In genomic region chr11:66646875-66647274, GRCh38 we compare ENCODE assay signal across 23 cellular contexts. TPM values are rescaled to one million over a fixed set of nuclear protein-coding genes. Genes with fewer than 3 reads are reported as not detected.
DNase-seq lines count a peak whose midpoint lies in the region; ATAC-seq, FAIRE-seq and TF ChIP-seq lines count a peak whose summit lies in the region.
"Had no signal": no experiment of that assay in that cellular context is flagged by ENCODE, and none has a peak within 500 bp of the region (broad histone marks: within the 10 kb centered on the region; RNA-seq: fewer than 3 reads in every experiment).

No MANE protein-coding gene starts in this region.

- peak overlapping the region; percentile 95 for H3K27ac Mint-ChIP-seq in T-helper 17 cell

- no peaks in the 10 kb centered on the region for H3K9me3 ChIP-seq in HepG2 (ENCODE audit: low read length)
- H3K9me3 ChIP-seq in right lobe of liver: no peaks in the 10 kb centered on the region
- H3K9me3 ChIP-seq in T-helper 17 cell (ENCODE audit: control insufficient read depth, low read length, poor library complexity, severe bottlenecking): no peaks in the 10 kb centered on the region
- H3K9me3 ChIP-seq in tibial artery: no peaks in the 10 kb centered on the region
- H3K9me3 ChIP-seq: SK-N-SH had no signal

- no peak for FAIRE-seq in HepG2 (lab: Jason Lieb, UNC)
- FAIRE-seq: endothelial cell of umbilical vein, GM19239, small intestine had no signal

- CTCF ChIA-PET in HepG2 (lab: Yijun Ruan, JAX; ENCODE audit: low intra/inter-chr PET ratio, low total read pairs): no interaction called here

- intact Hi-C loops in HepG2 (cut with micrococcal nuclease; ENCODE audit: unreplicated experiment): no loop called here
- intact Hi-C loops in right lobe of liver (cut with DNase I): no loop called here
- intact Hi-C loops in tibial artery (cut with DNase I; ENCODE audit: low total_unique reads): no loop called here

- no peak for TF ChIP-seq RAD21 in HepG2 (CRISPR knock-in tag; IDR thresholded peaks at IDR 0.05)

- H3K4me2 ChIP-seq in HepG2 (ENCODE audit: low read depth, low read length): no peak overlapping the region
- H3K4me2 ChIP-seq: SK-N-SH had no signal

- H4K20me1 ChIP-seq in HepG2 (ENCODE audit: insufficient read depth, low read length): peaks cover 55% of the 10 kb centered on the region

- POLR2A ChIA-PET in HepG2 (lab: Yijun Ruan, JAX): interaction anchor here (0.6 to 4.5 kb wide), 2 partner anchors 8 to 336 kb away, joined by 3 to 43 read pairs; partner anchors contain the start of gene RBM4

- H3K4me3 ChIP-seq in HepG2 (replicated peaks in 1 of 3; ENCODE audit: insufficient read depth in 1 of 3, low read depth in 2 of 3, low read length in 3 of 3): no peak overlapping the region
- no peak overlapping the region for H3K4me3 ChIP-seq in right lobe of liver
- no peak overlapping the region for H3K4me3 ChIP-seq in tibial artery

- TF ChIP-seq POLR2A in HepG2 (IDR thresholded peaks at IDR 0.05; ENCODE audit: insufficient read depth in 1 of 2, low read depth in 2 of 2, low read length in 2 of 2): 0 out of 4 replicates have a peak, but pooled peaks of 1 of the 2 experiments have one; percentile 11
- TF ChIP-seq POLR2A in right lobe of liver (IDR thresholded peaks at IDR 0.05): no peak

- peak overlapping the region; percentile 57 for H3K4me3 Mint-ChIP-seq in T-helper 17 cell

- H3K27me3 Mint-ChIP-seq in T-helper 17 cell: no peaks in the 10 kb centered on the region

- DNase-seq in HepG2 (ENCODE audit: low spot score) (no peak), right lobe of liver (no peak), T-helper 17 cell (no peak), left lobe of liver (ENCODE audit: low spot score) (no peak), HCEC 1CT (no peak), tibial artery (no peak)
- DNase-seq: activated gamma-delta T cell treated with Interleukin-2 at 50 U/mL for 16 hours; aorta; C1 segment of cervical spinal cord; caudate nucleus; dermis blood vessel endothelial cell; head of caudate nucleus; MM.1S; NCI-H1417 treated with DMSO at 0.1 percent for 48 hours; NCI-H774; nucleus accumbens; SK-N-SH; small intestine; stimulated activated CD4-positive, alpha-beta T cell treated with anti-CD3 and anti-CD28 coated beads, Interleukin-2, amount 100 ng/mL, for 24 hours had no signal

- H3K4me1 ChIP-seq in HepG2 (ENCODE audit: insufficient read depth, low read length) (peaks cover 49% of the 10 kb centered on the region), right lobe of liver (peaks cover 0 to 20% (median 9%) of the 10 kb centered on the region in 4 donors), tibial artery (peaks cover 0 to 57% (median 38%) of the 10 kb centered on the region in 4 donors)

- H3K36me3 ChIP-seq in HepG2 (replicated peaks in 1 of 2; ENCODE audit: control insufficient read depth in 1 of 2, insufficient read depth in 2 of 2, low read length in 2 of 2): peaks cover 20 to 69% of the 10 kb centered on the region in 2 experiments
- peaks cover 14 to 67% (median 33%) of the 10 kb centered on the region in 4 donors for H3K36me3 ChIP-seq in right lobe of liver
- peaks cover 59 to 90% (median 74%) of the 10 kb centered on the region in 3 donors for H3K36me3 ChIP-seq in tibial artery

- no peaks in the 10 kb centered on the region for H3K27me3 ChIP-seq in HepG2 (ENCODE audit: control insufficient read depth in 1 of 2, insufficient read depth in 2 of 2, low read length in 2 of 2)
- H3K27me3 ChIP-seq in right lobe of liver: no peaks in the 10 kb centered on the region
- no peaks in the 10 kb centered on the region for H3K27me3 ChIP-seq in tibial artery

- peaks cover 63% of the 10 kb centered on the region for H3K4me1 Mint-ChIP-seq in T-helper 17 cell

- H3K27ac ChIP-seq in HepG2 (ENCODE audit: extremely low read length, insufficient read depth, low read length) (no peak overlapping the region), right lobe of liver (no peak overlapping the region), tibial artery (no peak overlapping the region)
- H3K27ac ChIP-seq: VCaP had no signal

- ATAC-seq in HepG2 (no peak), right lobe of liver (no peak), T-helper 17 cell (no peak), left lobe of liver (peak; percentile 20), GM19324 (IDR thresholded peaks at IDR 0.05; ENCODE audit: low FRiP score, unreplicated experiment) (no peak)

- H3K9ac ChIP-seq in HepG2 (ENCODE audit: insufficient read depth, low read depth, low read length): no peak overlapping the region
- H3K9ac ChIP-seq: SK-N-SH had no signal

- TF ChIP-seq EP300 in HepG2 (IDR thresholded peaks at IDR 0.05; ENCODE audit: low read depth in 2 of 2, low read length in 2 of 2) (no peak), HepG2 (CRISPR knock-in tag; IDR thresholded peaks at IDR 0.05; ENCODE audit: borderline replicate concordance) (no peak)

- TF ChIP-seq CTCF in HepG2 (CRISPR knock-in tag; IDR thresholded peaks at IDR 0.05) (no peak), right lobe of liver (IDR thresholded peaks at IDR 0.05) (no peak), tibial artery (IDR thresholded peaks at IDR 0.05) (no peak)

- BruUV-seq in HepG2 (replicated peaks; lab: Mats Ljungman, UMichigan): TSS peak; percentile 4

- peaks cover 54% of the 10 kb centered on the region for H3K79me2 ChIP-seq in HepG2 (ENCODE audit: insufficient read depth, low read length)

- H2AFZ ChIP-seq in HepG2 (ENCODE audit: low read length): no peak overlapping the region

- H3K36me3 Mint-ChIP-seq in T-helper 17 cell (ENCODE audit: low read depth): peaks cover 23% of the 10 kb centered on the region

- in situ Hi-C loops in HepG2 (cut with HindIII; ENCODE audit: extremely low pct_ligation_motif_present, low pct_unique_long_range_greater_than_20kb): no loop called here

- WGBS in HepG2 (ENCODE audit: low lambda C conversion rate): 96% methylated on average over 2 of the region's 2 CpGs
- WGBS in right lobe of liver (ENCODE audit: insufficient coverage, low coverage, low lambda C conversion rate, missing lambda C conversion rate): 71% methylated on average over 2 of the region's 2 CpGs

RNA-seq across cellular contexts. Expression of gene RBM4, which starts 8.4 kb away (rescaled TPM):
- total RNA-seq in HepG2 (2016; rRNA removed; fragmentation: Illumina TruSeq; extraction: Trizol) (136 and 138 TPM in 2 replicates), right lobe of liver (10 to 100 TPM; 40.3 to 57.0 (median 48.4) TPM), T-helper 17 cell (100 to 1,000 TPM; 205 to 261 TPM), left lobe of liver (36.3 TPM)
- total RNA-seq in HepG2 (2016; cell fraction: cytosol; rRNA removed; fragmentation: Illumina TruSeq; extraction: Trizol; ENCODE audit: low read depth): 72.4 and 85.4 TPM in 2 replicates
- total RNA-seq in HepG2 (2016; cell fraction: insoluble cytoplasmic fraction; rRNA removed; fragmentation: Illumina TruSeq; extraction: Trizol): 137 and 138 TPM in 2 replicates
- total RNA-seq in HepG2 (2016; cell fraction: membrane; rRNA removed; fragmentation: Illumina TruSeq; extraction: Trizol): 57.5 and 58.8 TPM in 2 replicates
- total RNA-seq in HepG2 (2016; cell fraction: nucleus; rRNA removed; fragmentation: Illumina TruSeq; extraction: Trizol): 101 and 109 TPM in 2 replicates
- 123 and 126 TPM in 2 replicates for polyA plus RNA-seq in HepG2 (2011; rRNA removed)
- 150 and 151 TPM in 2 replicates for polyA plus RNA-seq in HepG2 (2011; cell fraction: cytosol; rRNA removed)
- polyA plus RNA-seq in HepG2 (2011; cell fraction: nucleus; rRNA removed): 83.4 and 84.4 TPM in 2 replicates
- polyA plus RNA-seq in HepG2 (2012): 117 and 122 TPM in 2 replicates
- 29.4 and 30.6 TPM in 2 replicates for polyA plus RNA-seq in HepG2 (2016; cell fraction: cytosol; fragmentation: Illumina TruSeq; extraction: Trizol; ENCODE audit: low read depth)
- 149 and 157 TPM in 2 replicates for polyA plus RNA-seq in HepG2 (2016; cell fraction: insoluble cytoplasmic fraction; fragmentation: Illumina TruSeq; extraction: Trizol; ENCODE audit: low read depth)
- polyA plus RNA-seq in HepG2 (2016; cell fraction: membrane; fragmentation: Illumina TruSeq; extraction: Trizol; ENCODE audit: low read depth): 38.1 and 38.5 TPM in 2 replicates
- 115 and 116 TPM in 2 replicates for polyA plus RNA-seq in HepG2 (2016; cell fraction: nucleus; fragmentation: Illumina TruSeq; extraction: Trizol; ENCODE audit: insufficient read depth, low read depth)
- 104 and 196 TPM in 2 replicates for polyA minus RNA-seq in HepG2 (2011; rRNA and poly(A)+ RNA removed; ENCODE audit: low replicate concordance)
- 40.8 and 41.0 TPM in 2 replicates for polyA minus RNA-seq in HepG2 (2011; cell fraction: cytosol; rRNA and poly(A)+ RNA removed)
- 136 and 154 TPM in 2 replicates for polyA minus RNA-seq in HepG2 (2011; cell fraction: nucleus; rRNA and poly(A)+ RNA removed)

RNA-seq across cellular contexts. Expression of gene RBM14, which starts 30.4 kb away (rescaled TPM):
- total RNA-seq in HepG2 (2016; rRNA removed; fragmentation: Illumina TruSeq; extraction: Trizol): 41.7 and 44.1 TPM in 2 replicates
- 3.6 and 5.1 TPM in 2 replicates for total RNA-seq in HepG2 (2016; cell fraction: cytosol; rRNA removed; fragmentation: Illumina TruSeq; extraction: Trizol; ENCODE audit: low read depth)
- total RNA-seq in HepG2 (2016; cell fraction: insoluble cytoplasmic fraction; rRNA removed; fragmentation: Illumina TruSeq; extraction: Trizol): 41.2 and 46.1 TPM in 2 replicates
- 17.8 and 17.9 TPM in 2 replicates for total RNA-seq in HepG2 (2016; cell fraction: membrane; rRNA removed; fragmentation: Illumina TruSeq; extraction: Trizol)
- 58.5 and 66.2 TPM in 2 replicates for total RNA-seq in HepG2 (2016; cell fraction: nucleus; rRNA removed; fragmentation: Illumina TruSeq; extraction: Trizol)
- 12.7 and 14.6 TPM in 2 replicates for polyA plus RNA-seq in HepG2 (2011; rRNA removed)
- polyA plus RNA-seq in HepG2 (2011; cell fraction: cytosol; rRNA removed): 10.6 and 13.1 TPM in 2 replicates
- 44.2 and 47.6 TPM in 2 replicates for polyA plus RNA-seq in HepG2 (2011; cell fraction: nucleus; rRNA removed)
- polyA plus RNA-seq in HepG2 (2012): 18.2 and 26.9 TPM in 2 replicates
- polyA plus RNA-seq in HepG2 (2016; cell fraction: cytosol; fragmentation: Illumina TruSeq; extraction: Trizol; ENCODE audit: low read depth): 4.8 and 5.7 TPM in 2 replicates
- 50.7 and 56.3 TPM in 2 replicates for polyA plus RNA-seq in HepG2 (2016; cell fraction: insoluble cytoplasmic fraction; fragmentation: Illumina TruSeq; extraction: Trizol; ENCODE audit: low read depth)
- polyA plus RNA-seq in HepG2 (2016; cell fraction: membrane; fragmentation: Illumina TruSeq; extraction: Trizol; ENCODE audit: low read depth): 15.9 and 16.6 TPM in 2 replicates
- 64.3 and 68.1 TPM in 2 replicates for polyA plus RNA-seq in HepG2 (2016; cell fraction: nucleus; fragmentation: Illumina TruSeq; extraction: Trizol; ENCODE audit: insufficient read depth, low read depth)
- 59.6 and 85.3 TPM in 2 replicates for polyA minus RNA-seq in HepG2 (2011; rRNA and poly(A)+ RNA removed; ENCODE audit: low replicate concordance)
- polyA minus RNA-seq in HepG2 (2011; cell fraction: cytosol; rRNA and poly(A)+ RNA removed): 14.9 and 22.7 TPM in 2 replicates
- polyA minus RNA-seq in HepG2 (2011; cell fraction: nucleus; rRNA and poly(A)+ RNA removed): 52.8 and 54.8 TPM in 2 replicates
- 10 to 100 TPM; 25.1 to 63.7 (median 27.4) TPM for total RNA-seq in right lobe of liver
- 100 to 1,000 TPM; 286 to 398 TPM for total RNA-seq in T-helper 17 cell
- 31.5 TPM for total RNA-seq in left lobe of liver

RNA-seq across cellular contexts. Expression of gene RBM4B, which starts 30.8 kb away (rescaled TPM):
- total RNA-seq in HepG2 (2016; rRNA removed; fragmentation: Illumina TruSeq; extraction: Trizol): 25.6 and 25.8 TPM in 2 replicates
- total RNA-seq in HepG2 (2016; cell fraction: cytosol; rRNA removed; fragmentation: Illumina TruSeq; extraction: Trizol; ENCODE audit: low read depth): 11.1 and 13.0 TPM in 2 replicates
- total RNA-seq in HepG2 (2016; cell fraction: insoluble cytoplasmic fraction; rRNA removed; fragmentation: Illumina TruSeq; extraction: Trizol): 24.9 and 27.1 TPM in 2 replicates
- total RNA-seq in HepG2 (2016; cell fraction: membrane; rRNA removed; fragmentation: Illumina TruSeq; extraction: Trizol): 16.5 and 17.7 TPM in 2 replicates
- total RNA-seq in HepG2 (2016; cell fraction: nucleus; rRNA removed; fragmentation: Illumina TruSeq; extraction: Trizol): 21.3 and 26.1 TPM in 2 replicates
- polyA plus RNA-seq in HepG2 (2011; rRNA removed): 32.4 and 33.5 TPM in 2 replicates
- 19.2 and 24.1 TPM in 2 replicates for polyA plus RNA-seq in HepG2 (2011; cell fraction: cytosol; rRNA removed)
- 51.7 and 54.9 TPM in 2 replicates for polyA plus RNA-seq in HepG2 (2011; cell fraction: nucleus; rRNA removed)
- polyA plus RNA-seq in HepG2 (2012): 18.3 and 24.4 TPM in 2 replicates
- polyA plus RNA-seq in HepG2 (2016; cell fraction: cytosol; fragmentation: Illumina TruSeq; extraction: Trizol; ENCODE audit: low read depth): 4.8 and 5.2 TPM in 2 replicates
- 28.7 and 29.9 TPM in 2 replicates for polyA plus RNA-seq in HepG2 (2016; cell fraction: insoluble cytoplasmic fraction; fragmentation: Illumina TruSeq; extraction: Trizol; ENCODE audit: low read depth)
- 7.3 and 10.0 TPM in 2 replicates for polyA plus RNA-seq in HepG2 (2016; cell fraction: membrane; fragmentation: Illumina TruSeq; extraction: Trizol; ENCODE audit: low read depth)
- 43.3 and 48.3 TPM in 2 replicates for polyA plus RNA-seq in HepG2 (2016; cell fraction: nucleus; fragmentation: Illumina TruSeq; extraction: Trizol; ENCODE audit: insufficient read depth, low read depth)
- 19.7 and 31.4 TPM in 2 replicates for polyA minus RNA-seq in HepG2 (2011; rRNA and poly(A)+ RNA removed; ENCODE audit: low replicate concordance)
- 7.9 and 9.7 TPM in 2 replicates for polyA minus RNA-seq in HepG2 (2011; cell fraction: cytosol; rRNA and poly(A)+ RNA removed)
- polyA minus RNA-seq in HepG2 (2011; cell fraction: nucleus; rRNA and poly(A)+ RNA removed): 39.4 and 40.9 TPM in 2 replicates
- 1 to 10 TPM; 3.6 to 9.4 (median 6.9) TPM for total RNA-seq in right lobe of liver
- total RNA-seq in T-helper 17 cell: 1 to 10 TPM; 7.3 to 9.9 TPM
- 8.1 TPM for total RNA-seq in left lobe of liver

RNA-seq across cellular contexts. Expression of gene CCS, which starts 53.9 kb away (rescaled TPM):
- total RNA-seq in HepG2 (2016; rRNA removed; fragmentation: Illumina TruSeq; extraction: Trizol) (34.2 and 44.6 TPM in 2 replicates), right lobe of liver (10 to 100 TPM; 22.6 to 54.2 (median 34.3) TPM), T-helper 17 cell (10 to 100 TPM; 23.1 to 23.4 TPM), left lobe of liver (68.5 TPM)
- total RNA-seq in HepG2 (2016; cell fraction: cytosol; rRNA removed; fragmentation: Illumina TruSeq; extraction: Trizol; ENCODE audit: low read depth): 77.8 and 78.2 TPM in 2 replicates
- 30.0 and 48.1 TPM in 2 replicates for total RNA-seq in HepG2 (2016; cell fraction: insoluble cytoplasmic fraction; rRNA removed; fragmentation: Illumina TruSeq; extraction: Trizol)
- 36.9 and 40.8 TPM in 2 replicates for total RNA-seq in HepG2 (2016; cell fraction: membrane; rRNA removed; fragmentation: Illumina TruSeq; extraction: Trizol)
- 27.8 and 35.6 TPM in 2 replicates for total RNA-seq in HepG2 (2016; cell fraction: nucleus; rRNA removed; fragmentation: Illumina TruSeq; extraction: Trizol)
- 25.4 and 34.7 TPM in 2 replicates for polyA plus RNA-seq in HepG2 (2011; rRNA removed)
- polyA plus RNA-seq in HepG2 (2011; cell fraction: cytosol; rRNA removed): 23.5 and 37.2 TPM in 2 replicates
- polyA plus RNA-seq in HepG2 (2011; cell fraction: nucleus; rRNA removed): 127 and 131 TPM in 2 replicates
- 31.4 and 37.9 TPM in 2 replicates for polyA plus RNA-seq in HepG2 (2012)
- polyA plus RNA-seq in HepG2 (2016; cell fraction: cytosol; fragmentation: Illumina TruSeq; extraction: Trizol; ENCODE audit: low read depth): 6.4 and 6.8 TPM in 2 replicates
- polyA plus RNA-seq in HepG2 (2016; cell fraction: insoluble cytoplasmic fraction; fragmentation: Illumina TruSeq; extraction: Trizol; ENCODE audit: low read depth): 36.6 and 42.6 TPM in 2 replicates
- polyA plus RNA-seq in HepG2 (2016; cell fraction: membrane; fragmentation: Illumina TruSeq; extraction: Trizol; ENCODE audit: low read depth): 6.0 and 8.2 TPM in 2 replicates
- polyA plus RNA-seq in HepG2 (2016; cell fraction: nucleus; fragmentation: Illumina TruSeq; extraction: Trizol; ENCODE audit: insufficient read depth, low read depth): 64.5 and 64.9 TPM in 2 replicates
- polyA minus RNA-seq in HepG2 (2011; rRNA and poly(A)+ RNA removed; ENCODE audit: low replicate concordance): 31.8 and 31.9 TPM in 2 replicates
- 18.1 and 21.5 TPM in 2 replicates for polyA minus RNA-seq in HepG2 (2011; cell fraction: cytosol; rRNA and poly(A)+ RNA removed)
- 21.1 and 29.0 TPM in 2 replicates for polyA minus RNA-seq in HepG2 (2011; cell fraction: nucleus; rRNA and poly(A)+ RNA removed)

RNA-seq across cellular contexts. Expression of gene CCDC87, which starts 54.0 kb away (rescaled TPM):
- total RNA-seq in HepG2 (2016; rRNA removed; fragmentation: Illumina TruSeq; extraction: Trizol): 0.17 and 0.42 TPM in 2 replicates
- 0.10 and 0.18 TPM in 2 replicates for total RNA-seq in HepG2 (2016; cell fraction: cytosol; rRNA removed; fragmentation: Illumina TruSeq; extraction: Trizol; ENCODE audit: low read depth)
- 0.27 and 0.41 TPM in 2 replicates for total RNA-seq in HepG2 (2016; cell fraction: insoluble cytoplasmic fraction; rRNA removed; fragmentation: Illumina TruSeq; extraction: Trizol)
- total RNA-seq in HepG2 (2016; cell fraction: membrane; rRNA removed; fragmentation: Illumina TruSeq; extraction: Trizol): 0.46 and 0.48 TPM in 2 replicates
- total RNA-seq in HepG2 (2016; cell fraction: nucleus; rRNA removed; fragmentation: Illumina TruSeq; extraction: Trizol): 0.66 and 0.78 TPM in 2 replicates
- 0.05 and 0.09 TPM in 2 replicates for polyA plus RNA-seq in HepG2 (2011; rRNA removed)
- polyA plus RNA-seq in HepG2 (2011; cell fraction: cytosol; rRNA removed): 0.04 and 0.05 TPM in 2 replicates
- 0.17 and 0.29 TPM in 2 replicates for polyA plus RNA-seq in HepG2 (2011; cell fraction: nucleus; rRNA removed)
- polyA plus RNA-seq in HepG2 (2012): 0.20 and 0.21 TPM in 2 replicates
- polyA plus RNA-seq in HepG2 (2016; cell fraction: cytosol; fragmentation: Illumina TruSeq; extraction: Trizol; ENCODE audit: low read depth): not detected in 2 replicates
- polyA plus RNA-seq in HepG2 (2016; cell fraction: insoluble cytoplasmic fraction; fragmentation: Illumina TruSeq; extraction: Trizol; ENCODE audit: low read depth): 0.15 and 0.29 TPM in 2 replicates
- polyA plus RNA-seq in HepG2 (2016; cell fraction: membrane; fragmentation: Illumina TruSeq; extraction: Trizol; ENCODE audit: low read depth): 0.06 and 0.10 TPM in 2 replicates
- polyA plus RNA-seq in HepG2 (2016; cell fraction: nucleus; fragmentation: Illumina TruSeq; extraction: Trizol; ENCODE audit: insufficient read depth, low read depth): 0.15 TPM in 1 of 2 replicates, not detected in the other
- polyA minus RNA-seq in HepG2 (2011; rRNA and poly(A)+ RNA removed; ENCODE audit: low replicate concordance): 0.22 and 0.23 TPM in 2 replicates
- not detected in 2 replicates for polyA minus RNA-seq in HepG2 (2011; cell fraction: cytosol; rRNA and poly(A)+ RNA removed)
- 0.37 and 0.64 TPM in 2 replicates for polyA minus RNA-seq in HepG2 (2011; cell fraction: nucleus; rRNA and poly(A)+ RNA removed)
- total RNA-seq in right lobe of liver: under 1 TPM in 5 of 6 experiments, not detected in 1; 0.07 to 0.37 (median 0.12) TPM
- total RNA-seq in T-helper 17 cell: 1 to 10 TPM in 1 of 2 donors, under 1 TPM in 1; 0.63 to 2.3 TPM
- total RNA-seq in left lobe of liver: 0.10 TPM
